In the genomic region with DNA sequence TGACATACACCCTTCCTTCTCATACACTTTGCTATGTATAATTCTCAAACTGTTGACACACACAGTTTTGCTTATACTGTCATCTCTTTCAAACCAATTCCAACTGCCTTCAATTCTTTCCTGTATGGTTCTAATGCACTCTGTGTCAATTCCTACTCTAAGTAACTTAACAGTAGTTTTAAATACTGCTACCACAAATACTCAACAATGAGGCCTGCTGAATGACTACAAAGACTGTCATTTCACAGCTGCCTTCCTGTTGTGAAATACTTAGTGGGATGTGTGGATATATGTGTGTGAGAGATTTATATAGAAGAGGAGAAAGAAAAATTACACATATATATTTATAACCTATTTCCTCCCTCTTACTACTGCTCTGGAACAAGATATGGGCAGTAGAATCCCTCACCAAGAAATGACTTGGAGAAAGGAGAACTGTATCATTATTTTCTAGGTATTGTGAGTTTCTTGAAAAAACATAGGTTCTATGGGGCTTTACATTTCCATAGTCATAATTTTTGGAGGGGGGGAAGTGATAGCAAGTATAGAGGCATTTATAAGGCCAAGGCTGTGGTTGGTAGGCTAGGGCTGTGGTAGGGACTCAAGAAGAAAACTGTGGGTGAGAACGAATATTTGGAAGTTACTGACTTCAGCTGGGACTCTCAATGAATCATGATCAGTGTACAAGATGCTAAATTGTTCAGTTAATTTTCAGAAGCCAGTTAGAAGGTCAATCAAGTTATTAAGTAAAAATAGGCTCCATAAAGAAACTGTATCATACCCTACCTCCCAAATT, we compare ENCODE assay signal across 14 cellular contexts.
DNase-seq lines count a peak whose midpoint lies in the region; ATAC-seq and TF ChIP-seq lines count a peak whose summit lies in the region.
"Had no signal": no experiment of that assay in that cellular context is flagged by ENCODE, and none has a peak within 500 bp of the region (broad histone marks: within the 10 kb centered on the region; RNA-seq: fewer than 3 reads in every experiment).

No MANE protein-coding gene starts in this region.

- POLR2A ChIA-PET in activated CD4-positive, alpha-beta T cell treated with anti-CD3 and anti-CD28 coated beads, Interleukin-2, amount 10 ng/mL, durations not matched to agents 7 days and 5 days (lab: Charles Lee) = no interaction called here

- peak overlapping the region in 3 of 5 experiments; percentile 0 to 9 (median 1) for H3K27ac Mint-ChIP-seq in brain
- H3K27ac Mint-ChIP-seq in memory B cell = peak overlapping the region; percentile 1
- H3K27ac Mint-ChIP-seq in activated CD4-positive, alpha-beta T cell treated with anti-CD3 and anti-CD28 coated beads, Interleukin-2, amount 10 ng/mL, durations not matched to agents 7 days and 5 days = no peak overlapping the region

- no peaks in the 10 kb centered on the region for H3K9me3 Mint-ChIP-seq in brain
- H3K9me3 Mint-ChIP-seq in memory B cell = peaks cover 4% of the 10 kb centered on the region
- H3K9me3 Mint-ChIP-seq in activated CD4-positive, alpha-beta T cell treated with anti-CD3 and anti-CD28 coated beads, Interleukin-2, amount 10 ng/mL, durations not matched to agents 7 days and 5 days = peaks cover 3% of the 10 kb centered on the region

- H3K27me3 Mint-ChIP-seq in brain (no peaks in the 10 kb centered on the region), memory B cell (no peaks in the 10 kb centered on the region)
- H3K27me3 Mint-ChIP-seq in activated CD4-positive, alpha-beta T cell treated with anti-CD3 and anti-CD28 coated beads, Interleukin-2, amount 10 ng/mL, durations not matched to agents 7 days and 5 days = no peaks in the 10 kb centered on the region

- H3K36me3 Mint-ChIP-seq in brain (peaks cover 72% of the 10 kb centered on the region), memory B cell (peaks cover 40% of the 10 kb centered on the region)
- H3K36me3 Mint-ChIP-seq in activated CD4-positive, alpha-beta T cell treated with anti-CD3 and anti-CD28 coated beads, Interleukin-2, amount 10 ng/mL, durations not matched to agents 7 days and 5 days (ENCODE audit: low read depth) = peaks cover 50% of the 10 kb centered on the region

- peaks cover 11% of the 10 kb centered on the region for H3K4me1 Mint-ChIP-seq in brain
- H3K4me1 Mint-ChIP-seq in memory B cell = no peaks in the 10 kb centered on the region
- peaks cover 3% of the 10 kb centered on the region for H3K4me1 Mint-ChIP-seq in activated CD4-positive, alpha-beta T cell treated with anti-CD3 and anti-CD28 coated beads, Interleukin-2, amount 10 ng/mL, durations not matched to agents 7 days and 5 days

- H3K4me3 Mint-ChIP-seq in brain (no peak overlapping the region), memory B cell (no peak overlapping the region)
- no peak overlapping the region for H3K4me3 Mint-ChIP-seq in activated CD4-positive, alpha-beta T cell treated with anti-CD3 and anti-CD28 coated beads, Interleukin-2, amount 10 ng/mL, durations not matched to agents 7 days and 5 days

- DNase-seq in AML-193 (lab: John Stamatoyannopoulos, UW) = peak; percentile 28 to 33
- peak; percentile 47 for DNase-seq in KBM-7
- DNase-seq in memory B cell (ENCODE audit: low spot score in 2 of 2) = no peak
- no peak for DNase-seq in LoVo (ENCODE audit: low spot score)
- no peak for DNase-seq in activated CD4-positive, alpha-beta T cell treated with anti-CD3 and anti-CD28 coated beads, Interleukin-2, amount 10 ng/mL, durations not matched to agents 7 days and 5 days
- DNase-seq: activated CD4-positive, alpha-beta T cell treated with anti-CD3 and anti-CD28 coated beads, Interleukin-2, amount 50 U/mL, for 48 hours; activated gamma-delta T cell; cerebellar nuclear complex; gastrocnemius medialis; MG63; T-helper 1 cell had no signal

- TF ChIP-seq CTCF in brain (conservative IDR thresholded peaks at IDR 0.05) = no peak

- CTCF ChIA-PET in activated CD4-positive, alpha-beta T cell treated with anti-CD3 and anti-CD28 coated beads, Interleukin-2, amount 10 ng/mL, durations not matched to agents 7 days and 5 days (lab: Charles Lee) = no interaction called here

- in situ Hi-C loops in KBM-7 (cut with MboI; ENCODE audit: low pct_unique_long_range_greater_than_20kb, low sequenced_read_pairs) = no loop called here

- no peak for ATAC-seq in memory B cell (ENCODE audit: low read depth)
- no peak for ATAC-seq in HG02885 (IDR thresholded peaks at IDR 0.05; ENCODE audit: poor library complexity, unreplicated experiment)
- ATAC-seq in GM19328 (IDR thresholded peaks at IDR 0.05; ENCODE audit: unreplicated experiment) = no peak
- ATAC-seq: gastrocnemius medialis had no signal

Comparison
In these comparisons a context has a peak if more than half of its experiments do, and no peak if none do; other contexts are left out.
1. DNase-seq: peak in AML-193 (2 of 2) and KBM-7 (single experiment); none in memory B cell (0 of 2), LoVo (single experiment) and activated CD4-positive, alpha-beta T cell treated with anti-CD3 and anti-CD28 coated beads, Interleukin-2, amount 10 ng/mL, durations not matched to agents 7 days and 5 days (single experiment).